16 cellular contexts compared by ENCODE assay signal in the genomic region with DNA sequence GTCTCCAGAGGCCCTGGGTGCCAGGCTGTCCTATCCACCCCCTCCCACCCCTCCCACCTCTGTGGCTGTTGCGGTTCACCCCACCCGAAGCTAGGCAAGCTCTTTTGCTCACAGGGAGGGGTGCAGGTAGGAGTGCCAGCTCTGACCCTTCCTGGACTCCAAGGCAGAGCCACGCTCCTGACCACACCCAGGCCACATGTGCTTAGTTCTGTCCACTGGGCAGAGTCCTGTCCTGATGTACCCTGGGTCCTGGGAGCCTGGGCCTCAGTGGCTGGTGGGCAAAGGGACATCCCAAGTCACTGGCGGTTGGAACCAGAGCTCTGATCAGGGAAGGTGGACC. TPM values are rescaled to one million over a fixed set of nuclear protein-coding genes. Genes with fewer than 3 reads are reported as not detected.
"Had no signal": no experiment of that assay in that cellular context is flagged by ENCODE, and none has a peak within 500 bp of the region (broad histone marks: within the 10 kb centered on the region; RNA-seq: fewer than 3 reads in every experiment).

No MANE protein-coding gene starts in this region.

- H3K4me3 ChIP-seq: coronary artery had no signal

- H3K36me3 ChIP-seq: neutrophil had no signal

- DNase-seq: activated CD4-positive, alpha-beta T cell treated with anti-CD3 and anti-CD28 coated beads for 1 hour; activated CD4-positive, alpha-beta T cell treated with anti-CD3 and anti-CD28 coated beads, Interleukin-2, amount 50 U/mL, for 4 hours; amniotic stem cell; caudate nucleus; effector CD4-positive, alpha-beta T cell; foreskin keratinocyte; kidney glomerular epithelial cell; naive thymus-derived CD4-positive, alpha-beta T cell; stimulated activated CD4-positive, alpha-beta T cell treated with anti-CD3 and anti-CD28 coated beads, Interleukin-2, amount 100 ng/mL, for 48 hours; stimulated activated naive B cell treated with anti-CD40 and anti-IgM and Interleukin-4, amounts not matched to agents 10 μg/mL and 1 μg/mL and 100 μg/mL, for 72 hours; T-helper 1 cell had no signal

- H3K9me3 ChIP-seq: neutrophil had no signal

- H3K27ac ChIP-seq: coronary artery, foreskin keratinocyte, neutrophil, VCaP had no signal

- ATAC-seq: foreskin keratinocyte; naive thymus-derived CD4-positive, alpha-beta T cell; stimulated activated naive B cell treated with anti-CD40 and anti-IgM and Interleukin-4, amounts not matched to agents 10 μg/mL and 1 μg/mL and 100 μg/mL, for 72 hours had no signal

- H3K4me1 ChIP-seq: foreskin keratinocyte had no signal

RNA-seq across cellular contexts. Expression of gene IL17REL, which starts 16.4 kb away (rescaled TPM):
- total RNA-seq: foreskin keratinocyte; lower leg skin; naive thymus-derived CD4-positive, alpha-beta T cell; renal cortical epithelial cell had no signal
